ENCODE assay signal across 1 cellular context in genomic region chr1:163361123-163361934, GRCh38.
TF ChIP-seq lines count a peak whose summit lies in the region.

No MANE protein-coding gene starts in this region.

TF ChIP-seq in endothelial cell of umbilical vein, 7 proteins besides CTCF, POLR2A, EP300 and RAD21 (continued from another document):
- TF ChIP-seq MYC (IDR thresholded peaks at IDR 0.05; ENCODE audit: low read depth, low read length) (no peak), MAX (IDR thresholded peaks at IDR 0.05; ENCODE audit: insufficient read depth, insufficient read length) (no peak), FOS (IDR thresholded peaks at IDR 0.05; ENCODE audit: borderline replicate concordance, insufficient read depth, low read length) (no peak)
